Comparison of ENCODE assay signal across 1 cellular context in genomic region chr19:3513198-3514140, GRCh38.
TF ChIP-seq lines count a peak whose summit lies in the region.

No MANE protein-coding gene starts in this region.

TF ChIP-seq in GM23338, 12 proteins besides CTCF, POLR2A, EP300 and RAD21 (continued from another document):
- TF ChIP-seq ZNF462 (CRISPR knock-in tag; IDR thresholded peaks at IDR 0.05): no peak
- no peak for TF ChIP-seq NANOG (IDR thresholded peaks at IDR 0.05; ENCODE audit: borderline replicate concordance)
